Comparison of ENCODE assay signal across 12 cellular contexts in the genomic region with DNA sequence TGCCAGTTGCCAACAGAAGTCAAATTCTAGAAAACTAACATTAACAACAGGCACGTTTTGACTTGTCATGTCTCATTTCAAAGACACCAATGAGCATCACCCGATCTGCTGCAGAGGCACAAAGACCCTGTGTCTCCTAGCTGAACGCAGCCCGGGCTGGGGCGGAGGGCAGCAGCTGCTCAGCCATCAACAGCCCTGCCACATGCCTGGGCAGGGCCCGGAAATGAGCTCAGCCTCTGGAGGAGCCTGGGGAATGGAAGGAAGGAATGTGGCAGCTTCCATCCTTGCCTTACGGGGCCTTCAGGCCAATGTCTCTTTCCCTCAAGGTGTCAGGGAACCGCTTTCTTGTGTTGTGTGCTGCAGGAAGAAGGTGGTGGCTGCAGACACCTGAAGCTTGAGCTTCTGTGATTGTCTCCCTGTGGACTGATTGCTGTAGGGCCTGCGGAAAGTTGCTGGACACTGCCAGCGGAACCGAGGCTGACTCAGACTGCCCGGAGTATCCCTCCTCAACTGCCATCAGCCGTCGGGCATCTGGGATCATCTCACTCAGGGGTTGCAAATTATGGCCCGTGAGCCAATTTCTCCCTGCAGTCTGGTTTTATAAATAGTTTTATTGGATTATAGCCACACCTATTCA. TPM values are rescaled to one million over a fixed set of nuclear protein-coding genes. Genes with fewer than 3 reads are reported as not detected.
A peak's percentile ranks its signal among the peaks of the same experiment; 100 is the strongest.
DNase-seq lines count a peak whose midpoint lies in the region; ATAC-seq and TF ChIP-seq lines count a peak whose summit lies in the region.
"Had no signal": no experiment of that assay in that cellular context is flagged by ENCODE, and none has a peak within 500 bp of the region (broad histone marks: within the 10 kb centered on the region; RNA-seq: fewer than 3 reads in every experiment).

No MANE protein-coding gene starts in this region.

- peak overlapping the region; percentile 82 for H2AFZ ChIP-seq in IMR-90 (replicated peaks; ENCODE audit: low read length, poor library complexity)
- H2AFZ ChIP-seq: PC-9 had no signal

- H3K4me2 ChIP-seq in IMR-90 (ENCODE audit: low read depth, low read length): no peak overlapping the region
- H3K4me2 ChIP-seq: PC-9 had no signal

- TF ChIP-seq POLR2A in IMR-90 (IDR thresholded peaks at IDR 0.05; ENCODE audit: low read depth, low read length): no peak
- TF ChIP-seq POLR2A in body of pancreas (IDR thresholded peaks at IDR 0.05): no peak

- H2BK120ac ChIP-seq in IMR-90 (ENCODE audit: low read depth, low read length): peak overlapping the region; percentile 98

- 54% methylated on average over 5 of the region's 15 CpGs; no CpG with 5 or more reads in 1 of the 2 experiments for WGBS in IMR-90 (ENCODE audit: extremely low coverage in 2 of 2, insufficient read length in 1 of 2), 2 experiments
- WGBS in right cardiac atrium: 28% methylated on average over 15 of the region's 15 CpGs
- WGBS in body of pancreas, 2 donors: 71 to 79% methylated on average over 15 of the region's 15 CpGs

- peaks cover 25% of the 10 kb centered on the region for H3K4me1 ChIP-seq in IMR-90 (ENCODE audit: control insufficient read depth, insufficient read depth, low read length)
- H3K4me1 ChIP-seq in right cardiac atrium (ENCODE audit: control insufficient read depth, insufficient read depth, low read length): peaks cover 20% of the 10 kb centered on the region
- peaks cover 18% of the 10 kb centered on the region for H3K4me1 ChIP-seq in stomach smooth muscle (ENCODE audit: control insufficient read depth, insufficient read depth, low read length)
- H3K4me1 ChIP-seq in body of pancreas: no peaks in the 10 kb centered on the region

- H4K20me1 ChIP-seq in IMR-90 (ENCODE audit: insufficient read depth, low read length): no peaks in the 10 kb centered on the region

- no TSS peak for BruUV-seq in IMR-90 (replicated peaks; lab: Mats Ljungman, UMichigan)

- H2BK15ac ChIP-seq in IMR-90 (ENCODE audit: low read depth, low read length): peak overlapping the region; percentile 93; the same call in 2 of the 3 replicates

- peak overlapping the region; percentile 79 for H4K5ac ChIP-seq in IMR-90 (ENCODE audit: low read depth, low read length)

- CTCF ChIA-PET in IMR-90 (lab: Yijun Ruan, JAX): no interaction called here

- peak overlapping the region; percentile 88 for H4K91ac ChIP-seq in IMR-90 (ENCODE audit: insufficient read depth, low read depth, low read length)

- DNase-seq in IMR-90: peak; percentile 46
- DNase-seq in astrocyte of the spinal cord (ENCODE audit: low read depth, low spot score): peak; percentile 37
- peak in 2 of 3 donors; percentile 26 to 58 for DNase-seq in right cardiac atrium
- DNase-seq in body of pancreas: no peak
- DNase-seq: activated CD4-positive, alpha-beta memory T cell treated with anti-CD3 and anti-CD28 coated beads for 36 hours; PC-9; stimulated activated CD8-positive, alpha-beta memory T cell treated with anti-CD3 and anti-CD28 coated beads, Interleukin-4, amount 100 ng/mL, for 48 hours had no signal

- H3K4me3 ChIP-seq in IMR-90 (ENCODE audit: insufficient read depth, low read depth, low read length) (no peak overlapping the region), astrocyte of the spinal cord (ENCODE audit: low read depth, low read length) (no peak overlapping the region), right cardiac atrium (ENCODE audit: low read length) (no peak overlapping the region), stomach smooth muscle (ENCODE audit: low read length in 2 of 2) (no peak overlapping the region), body of pancreas (no peak overlapping the region)
- H3K4me3 ChIP-seq: PC-9 had no signal

- peak overlapping the region; percentile 45 for H2AK9ac ChIP-seq in IMR-90 (replicated peaks; ENCODE audit: low read depth, low read length, poor library complexity)

- TF ChIP-seq CTCF in IMR-90 (conservative IDR thresholded peaks at IDR 0.05; ENCODE audit: low read depth, low read length) (no peak), astrocyte of the spinal cord (IDR thresholded peaks at IDR 0.05; ENCODE audit: low read depth, low read length) (no peak), body of pancreas (IDR thresholded peaks at IDR 0.05) (no peak)

- H3K9me1 ChIP-seq in IMR-90 (ENCODE audit: insufficient read depth, low read length): peaks cover 40% of the 10 kb centered on the region

- H4K8ac ChIP-seq in IMR-90 (ENCODE audit: low read depth in 2 of 2, low read length in 2 of 2): peak overlapping the region; percentile 56 to 90

- no peaks in the 10 kb centered on the region for H3K27me3 ChIP-seq in IMR-90 (ENCODE audit: control insufficient read depth, insufficient read depth, low read length)
- no peaks in the 10 kb centered on the region for H3K27me3 ChIP-seq in right cardiac atrium (ENCODE audit: control insufficient read depth, insufficient read depth)
- peaks cover 0 to 2% of the 10 kb centered on the region in 2 donors for H3K27me3 ChIP-seq in stomach smooth muscle (ENCODE audit: control insufficient read depth in 1 of 2, insufficient read depth in 2 of 2, low read length in 2 of 2)
- no peaks in the 10 kb centered on the region for H3K27me3 ChIP-seq in body of pancreas

- ATAC-seq in IMR-90 (ENCODE audit: low read depth) (peak; percentile 30; the same call in 1 of the 2 replicates), right cardiac atrium (peak; percentile 51 to 56), GM21367 (IDR thresholded peaks at IDR 0.05; ENCODE audit: unreplicated experiment) (no peak), body of pancreas (no peak), GM21825 (IDR thresholded peaks at IDR 0.05; ENCODE audit: unreplicated experiment) (no peak), HG03354 (IDR thresholded peaks at IDR 0.05; ENCODE audit: poor library complexity, severe bottlenecking, unreplicated experiment) (no peak)
- ATAC-seq: natural killer cell treated with Interleukin-12 subunit alpha and Interleukin-12 subunit beta and Interleukin-15 and Interleukin-18, amount 100 ng/mL, for 72 hours had no signal

- H2AK5ac ChIP-seq in IMR-90 (ENCODE audit: low read depth, low read length): peak overlapping the region; percentile 89

- H2BK5ac ChIP-seq in IMR-90 (ENCODE audit: low read depth, low read length, poor library complexity, severe bottlenecking): peak overlapping the region; percentile 81

- H3K27ac ChIP-seq in IMR-90 (ENCODE audit: insufficient read depth, low read length): peak overlapping the region; percentile 65
- H3K27ac ChIP-seq in right cardiac atrium (ENCODE audit: low read length): peak overlapping the region; percentile 9
- H3K27ac ChIP-seq in stomach smooth muscle (ENCODE audit: low read length): peak overlapping the region; percentile 6
- H3K27ac ChIP-seq in body of pancreas: no peak overlapping the region
- H3K27ac ChIP-seq: PC-9 had no signal

- dilution Hi-C loops in IMR-90 (cut with HindIII; ENCODE audit: low sequenced_read_pairs, unreplicated experiment): no loop called here

- H3K14ac ChIP-seq in IMR-90 (replicated peaks; ENCODE audit: low read depth, low read length): peak overlapping the region; percentile 76

- POLR2A ChIA-PET in IMR-90 (lab: Charles Lee; ENCODE audit: unreplicated experiment): no interaction called here

- no peak overlapping the region for H3K9ac ChIP-seq in IMR-90 (ENCODE audit: low read depth, low read length)
- H3K9ac ChIP-seq in stomach smooth muscle (ENCODE audit: low read length in 2 of 2): no peak overlapping the region

- intact Hi-C loops in IMR-90 (cut with micrococcal nuclease) (loop anchor here (5.0 to 10.0 kb wide), 4 partner anchors 103 to 501 kb away; no protein-coding TSS in a partner anchor), right cardiac atrium (cut with DNase I) (loop anchor here in 1 of 4 donors (10.0 kb wide), 1 partner anchor 81 kb away; no protein-coding TSS in a partner anchor), body of pancreas (cut with DNase I) (no loop called here)

- H3K56ac ChIP-seq in IMR-90 (ENCODE audit: extremely low read depth, insufficient read depth, low read length): no peak overlapping the region

- peak overlapping the region; percentile 95 for H3K4ac ChIP-seq in IMR-90 (ENCODE audit: low read depth, low read length)

- no peak for TF ChIP-seq RAD21 in IMR-90 (IDR thresholded peaks at IDR 0.05; ENCODE audit: low read length)

- no peaks in the 10 kb centered on the region for H3K36me3 ChIP-seq in IMR-90 (ENCODE audit: control insufficient read depth, insufficient read depth, low read length)
- no peaks in the 10 kb centered on the region for H3K36me3 ChIP-seq in stomach smooth muscle (ENCODE audit: control insufficient read depth in 2 of 2, insufficient read depth in 2 of 2, low read length in 2 of 2)
- no peaks in the 10 kb centered on the region for H3K36me3 ChIP-seq in body of pancreas (replicated peaks in 1 of 2; ENCODE audit: insufficient read depth in 1 of 2, low read depth in 2 of 2)

- peaks cover 46 to 75% of the 10 kb centered on the region in 2 experiments for H3K79me1 ChIP-seq in IMR-90 (ENCODE audit: low read depth in 1 of 2, low read length in 2 of 2)

- H3K9me3 ChIP-seq in IMR-90 (ENCODE audit: control insufficient read depth, insufficient read depth, low read length) (no peaks in the 10 kb centered on the region), right cardiac atrium (ENCODE audit: control insufficient read depth, low read length) (no peaks in the 10 kb centered on the region), stomach smooth muscle (ENCODE audit: control insufficient read depth in 2 of 2, low read length in 2 of 2) (no peaks in the 10 kb centered on the region), body of pancreas (no peaks in the 10 kb centered on the region)

- H3K18ac ChIP-seq in IMR-90 (ENCODE audit: low read depth, low read length): peak overlapping the region; percentile 90

- H2BK20ac ChIP-seq in IMR-90 (ENCODE audit: low read depth, low read length): peak overlapping the region; percentile 93

- in situ Hi-C loops in IMR-90 (cut with MboI; ENCODE audit: low sequenced_read_pairs) (no loop called here), astrocyte of the spinal cord (cut with HindIII; ENCODE audit: low sequenced_read_pairs) (no loop called here)

- peak overlapping the region; percentile 86 for H3K23ac ChIP-seq in IMR-90 (ENCODE audit: low read depth, low read length)

TF ChIP-seq in IMR-90, 13 proteins besides CTCF, POLR2A, EP300 and RAD21 (continues in another document):
- TF ChIP-seq FOS (IDR thresholded peaks at IDR 0.05; ENCODE audit: low read depth, low read length): no peak
- no peak for TF ChIP-seq RCOR1 (IDR thresholded peaks at IDR 0.05; ENCODE audit: insufficient replicate concordance, low read length)

RNA-seq across cellular contexts. Expression of a gene that starts 7.3 kb away (rescaled TPM):
- 45.8 and 74.7 TPM in 2 replicates for total RNA-seq in IMR-90 (2012; rRNA removed)
- 59.5 and 61.6 TPM in 2 replicates for polyA plus RNA-seq in IMR-90 (2012; rRNA removed)
- 45.8 and 46.1 TPM in 2 replicates for polyA plus RNA-seq in IMR-90 (2012; cell fraction: cytosol; rRNA removed)
- polyA plus RNA-seq in IMR-90 (2012; cell fraction: nucleus; rRNA removed; ENCODE audit: low replicate concordance): 15.1 and 31.6 TPM in 2 replicates
- 100 to 1,000 TPM in 2 of 4 donors, 10 to 100 TPM in 2; 91.9 to 123 (median 103) TPM for total RNA-seq in right cardiac atrium
- 20.7 TPM for polyA plus RNA-seq in right cardiac atrium
- 1 to 10 TPM in 1 of 2 donors, not detected in 1; 2.9 TPM for total RNA-seq in body of pancreas
- total RNA-seq: activated CD4-positive, alpha-beta memory T cell treated with anti-CD3 and anti-CD28 coated beads for 36 hours; natural killer cell treated with Interleukin-12 subunit alpha and Interleukin-12 subunit beta and Interleukin-15 and Interleukin-18, amount 100 ng/mL, for 72 hours had no signal

Comparison
In these comparisons a context has a peak if more than half of its experiments do, and no peak if none do; other contexts are left out.
1. ATAC-seq: peak in IMR-90 (single experiment) and right cardiac atrium (2 of 2); none in GM21367 (single experiment), body of pancreas (single experiment), GM21825 (single experiment) and HG03354 (single experiment).
2. DNase-seq: peak in IMR-90 (single experiment), astrocyte of the spinal cord (single experiment) and right cardiac atrium (2 of 3); none in body of pancreas (0 of 4).
3. H3K27ac ChIP-seq: peak in IMR-90 (single experiment), right cardiac atrium (single experiment) and stomach smooth muscle (single experiment); none in body of pancreas (0 of 4).
4. RNA of a gene that starts 7.3 kb away (total RNA-seq): 91.9 to 123 TPM in right cardiac atrium and 45.8 to 74.7 TPM in IMR-90; 2.9 TPM in body of pancreas; every median in the first group is over 10 times any median in the second.